ENCODE assay signal across 1 cellular context in genomic region chr17:48037036-48037881, GRCh38.
A peak's percentile ranks its signal among the peaks of the same experiment; 100 is the strongest.
TF ChIP-seq lines count a peak whose summit lies in the region.

Gene COPZ2, minus strand, starts transcription at chr17:48037797. Its CDS starts 20 bp downstream, at chr17:48037777.

TF ChIP-seq in HepG2, 621 proteins besides CTCF, POLR2A, EP300 and RAD21 (continued from another document and continues in another):
- TF ChIP-seq SOX13 (IDR thresholded peaks at IDR 0.05) (no peak), SOX13 (CRISPR knock-in tag; conservative IDR thresholded peaks at IDR 0.05 in 1 of 2, IDR thresholded peaks at IDR 0.05 in 1 of 2) (no peak; a peak in 1 of 4 replicates), TEAD2 (CRISPR knock-in tag; IDR thresholded peaks at IDR 0.05) (no peak), ATRX (CRISPR knock-in tag; IDR thresholded peaks at IDR 0.05; ENCODE audit: borderline replicate concordance) (no peak), ZNF367 (CRISPR knock-in tag; IDR thresholded peaks at IDR 0.05; ENCODE audit: borderline replicate concordance) (no peak), ZNF703 (CRISPR knock-in tag; IDR thresholded peaks at IDR 0.05; ENCODE audit: borderline replicate concordance) (no peak), KMT2B (CRISPR knock-in tag; IDR thresholded peaks at IDR 0.05) (no peak), ZFP36 (IDR thresholded peaks at IDR 0.05; ENCODE audit: borderline replicate concordance, low read depth, low read length, partially characterized antibody) (no peak), DMTF1 (CRISPR knock-in tag; IDR thresholded peaks at IDR 0.05) (no peak), JUNB (CRISPR knock-in tag; IDR thresholded peaks at IDR 0.05; ENCODE audit: borderline replicate concordance) (no peak), YY1 (IDR thresholded peaks at IDR 0.05; ENCODE audit: insufficient read depth, insufficient replicate concordance, low read depth, low read length) (no peak), AKNA (CRISPR knock-in tag; IDR thresholded peaks at IDR 0.05; ENCODE audit: borderline replicate concordance) (no peak), SRSF1 (optimal IDR thresholded peaks at IDR 0.05; ENCODE audit: low read depth, low read length) (no peak), CBX2 (IDR thresholded peaks at IDR 0.05; ENCODE audit: low read depth, low read length) (no peak), CBX2 (CRISPR knock-in tag; IDR thresholded peaks at IDR 0.05; ENCODE audit: low read depth) (0 out of 2 replicates have a peak, but pooled peaks have one; percentile 32), NAIF1 (CRISPR knock-in tag; IDR thresholded peaks at IDR 0.05; ENCODE audit: borderline replicate concordance) (no peak), NFE2L2 (IDR thresholded peaks at IDR 0.05; ENCODE audit: low read length) (no peak), ZNF234 (CRISPR knock-in tag; conservative IDR thresholded peaks at IDR 0.05) (no peak), ZFP37 (CRISPR knock-in tag; IDR thresholded peaks at IDR 0.05; ENCODE audit: borderline replicate concordance) (no peak), ZNF598 (CRISPR knock-in tag; IDR thresholded peaks at IDR 0.05; ENCODE audit: borderline replicate concordance) (peak; percentile 86; the same call in 1 of the 2 replicates), ZNF709 (CRISPR knock-in tag; IDR thresholded peaks at IDR 0.05) (no peak), ZNF550 (CRISPR knock-in tag; IDR thresholded peaks at IDR 0.05; ENCODE audit: borderline replicate concordance) (no peak), ZNF589 (CRISPR knock-in tag; conservative IDR thresholded peaks at IDR 0.05) (no peak), ZNF205 (CRISPR knock-in tag; IDR thresholded peaks at IDR 0.05) (no peak), FUBP1 (CRISPR knock-in tag; IDR thresholded peaks at IDR 0.05; ENCODE audit: borderline replicate concordance) (0 out of 2 replicates have a peak, but pooled peaks have one; percentile 54), ZSCAN30 (CRISPR knock-in tag; IDR thresholded peaks at IDR 0.05) (no peak), ZGPAT (CRISPR knock-in tag; IDR thresholded peaks at IDR 0.05) (peak; percentile 75), SP2 (CRISPR knock-in tag; IDR thresholded peaks at IDR 0.05) (no peak), TRAFD1 (CRISPR knock-in tag; IDR thresholded peaks at IDR 0.05; ENCODE audit: borderline replicate concordance) (no peak), ZNF121 (CRISPR knock-in tag; IDR thresholded peaks at IDR 0.05) (no peak), ZNF326 (CRISPR knock-in tag; IDR thresholded peaks at IDR 0.05; ENCODE audit: borderline replicate concordance) (no peak), TIGD3 (CRISPR knock-in tag; IDR thresholded peaks at IDR 0.05; ENCODE audit: borderline replicate concordance) (no peak), TSC22D2 (CRISPR knock-in tag; IDR thresholded peaks at IDR 0.05; ENCODE audit: borderline replicate concordance) (no peak), BATF2 (CRISPR knock-in tag; IDR thresholded peaks at IDR 0.05) (no peak), DNMT3B (CRISPR knock-in tag; conservative IDR thresholded peaks at IDR 0.05) (no peak), SRY (CRISPR knock-in tag; IDR thresholded peaks at IDR 0.05) (no peak; the same call in 1 of the 2 replicates), MLX (CRISPR knock-in tag; IDR thresholded peaks at IDR 0.05) (no peak), ZNF691 (CRISPR knock-in tag; IDR thresholded peaks at IDR 0.05; ENCODE audit: borderline replicate concordance, low read depth) (no peak; the same call in 1 of the 2 replicates), RFX1 (IDR thresholded peaks at IDR 0.05) (no peak), SMAD1 (CRISPR knock-in tag; IDR thresholded peaks at IDR 0.05; ENCODE audit: borderline replicate concordance, low read depth) (peak; percentile 95; the same call in 1 of the 2 replicates), ZNF678 (CRISPR knock-in tag; IDR thresholded peaks at IDR 0.05) (no peak), PATZ1 (CRISPR knock-in tag; IDR thresholded peaks at IDR 0.05) (peak; percentile 46; the same call in 1 of the 2 replicates), ZNF746 (CRISPR knock-in tag; IDR thresholded peaks at IDR 0.05) (no peak), ZSCAN9 (CRISPR knock-in tag; IDR thresholded peaks at IDR 0.05; ENCODE audit: borderline replicate concordance) (no peak)
